In genomic region chr20:9068232-9068781, GRCh38 we compare ENCODE assay signal across 8 cellular contexts. TPM values are rescaled to one million over a fixed set of nuclear protein-coding genes. Genes with fewer than 3 reads are reported as not detected.
DNase-seq lines count a peak whose midpoint lies in the region; ATAC-seq lines count a peak whose summit lies in the region.

No MANE protein-coding gene starts in this region.

- peak overlapping the region; percentile 36 for H3K4me3 ChIP-seq in GM08714 (ENCODE audit: low read length)

- H3K4me1 Mint-ChIP-seq in activated T-helper 17 cell treated with anti-CD3 and anti-CD28 coated beads, Interleukin-2, amount 50 U/mL, for 72 hours = peaks cover 3% of the 10 kb centered on the region
- H3K4me1 Mint-ChIP-seq in activated CD4-positive, alpha-beta T cell treated with anti-CD3 and anti-CD28 coated beads, Interleukin-2, amount 10 ng/mL, durations not matched to agents 7 days and 5 days = peaks cover 3% of the 10 kb centered on the region
- peaks cover 2% of the 10 kb centered on the region for H3K4me1 Mint-ChIP-seq in activated CD4-positive, alpha-beta memory T cell treated with anti-CD3 and anti-CD28 coated beads for 36 hours (ENCODE audit: low read depth)

- intact Hi-C loops in activated CD4-positive, alpha-beta memory T cell treated with anti-CD3 and anti-CD28 coated beads for 36 hours (cut with micrococcal nuclease) = no loop called here

- ATAC-seq in esophagus mucosa = peak; percentile 43
- ATAC-seq in activated T-helper 17 cell treated with anti-CD3 and anti-CD28 coated beads, Interleukin-2, amount 50 U/mL, for 72 hours (replicated peaks) = no peak

- peaks cover 10% of the 10 kb centered on the region for H3K9me3 Mint-ChIP-seq in activated T-helper 17 cell treated with anti-CD3 and anti-CD28 coated beads, Interleukin-2, amount 50 U/mL, for 72 hours
- no peaks in the 10 kb centered on the region for H3K9me3 Mint-ChIP-seq in activated CD4-positive, alpha-beta T cell treated with anti-CD3 and anti-CD28 coated beads, Interleukin-2, amount 10 ng/mL, durations not matched to agents 7 days and 5 days
- H3K9me3 Mint-ChIP-seq in activated CD4-positive, alpha-beta memory T cell treated with anti-CD3 and anti-CD28 coated beads for 36 hours = peaks cover 6% of the 10 kb centered on the region

- peak; percentile 87 for DNase-seq in NCI-H748 (lab: John Stamatoyannopoulos, UW; ENCODE audit: unreplicated experiment)
- DNase-seq in myocyte (ENCODE audit: low read depth) = peak; percentile 56
- no peak for DNase-seq in activated CD4-positive, CD25-positive, alpha-beta regulatory T cell treated with anti-CD3 and anti-CD28 coated beads, Interleukin-2, amount 50 U/mL, for 72 hours
- DNase-seq in activated CD4-positive, alpha-beta T cell treated with anti-CD3 and anti-CD28 coated beads, Interleukin-2, amount 10 ng/mL, durations not matched to agents 7 days and 5 days = no peak
- no peak for DNase-seq in activated CD4-positive, alpha-beta memory T cell treated with anti-CD3 and anti-CD28 coated beads for 36 hours

- CTCF ChIA-PET in activated CD4-positive, alpha-beta T cell treated with anti-CD3 and anti-CD28 coated beads, Interleukin-2, amount 10 ng/mL, durations not matched to agents 7 days and 5 days (lab: Charles Lee) = no interaction called here
- CTCF ChIA-PET in activated CD4-positive, alpha-beta memory T cell treated with anti-CD3 and anti-CD28 coated beads for 36 hours (lab: Charles Lee) = interaction anchor here (0.5 kb wide), 1 partner anchor 341 kb away, joined by 3 read pairs; no protein-coding TSS in a partner anchor

- H3K4me3 Mint-ChIP-seq in activated T-helper 17 cell treated with anti-CD3 and anti-CD28 coated beads, Interleukin-2, amount 50 U/mL, for 72 hours = no peak overlapping the region
- H3K4me3 Mint-ChIP-seq in activated CD4-positive, alpha-beta T cell treated with anti-CD3 and anti-CD28 coated beads, Interleukin-2, amount 10 ng/mL, durations not matched to agents 7 days and 5 days = no peak overlapping the region
- no peak overlapping the region for H3K4me3 Mint-ChIP-seq in activated CD4-positive, alpha-beta memory T cell treated with anti-CD3 and anti-CD28 coated beads for 36 hours

- POLR2A ChIA-PET in activated CD4-positive, alpha-beta T cell treated with anti-CD3 and anti-CD28 coated beads, Interleukin-2, amount 10 ng/mL, durations not matched to agents 7 days and 5 days (lab: Charles Lee) = no interaction called here
- POLR2A ChIA-PET in activated CD4-positive, alpha-beta memory T cell treated with anti-CD3 and anti-CD28 coated beads for 36 hours (lab: Charles Lee) = no interaction called here

- H3K27ac Mint-ChIP-seq in activated T-helper 17 cell treated with anti-CD3 and anti-CD28 coated beads, Interleukin-2, amount 50 U/mL, for 72 hours = no peak overlapping the region
- no peak overlapping the region for H3K27ac Mint-ChIP-seq in activated CD4-positive, alpha-beta T cell treated with anti-CD3 and anti-CD28 coated beads, Interleukin-2, amount 10 ng/mL, durations not matched to agents 7 days and 5 days
- no peak overlapping the region for H3K27ac Mint-ChIP-seq in activated CD4-positive, alpha-beta memory T cell treated with anti-CD3 and anti-CD28 coated beads for 36 hours

- H3K27me3 Mint-ChIP-seq in activated T-helper 17 cell treated with anti-CD3 and anti-CD28 coated beads, Interleukin-2, amount 50 U/mL, for 72 hours = peaks cover 20% of the 10 kb centered on the region
- H3K27me3 Mint-ChIP-seq in activated CD4-positive, alpha-beta T cell treated with anti-CD3 and anti-CD28 coated beads, Interleukin-2, amount 10 ng/mL, durations not matched to agents 7 days and 5 days = peaks cover 29% of the 10 kb centered on the region
- peaks cover 15% of the 10 kb centered on the region for H3K27me3 Mint-ChIP-seq in activated CD4-positive, alpha-beta memory T cell treated with anti-CD3 and anti-CD28 coated beads for 36 hours

- H3K36me3 Mint-ChIP-seq in activated T-helper 17 cell treated with anti-CD3 and anti-CD28 coated beads, Interleukin-2, amount 50 U/mL, for 72 hours (ENCODE audit: low read depth) = no peaks in the 10 kb centered on the region
- peaks cover 2% of the 10 kb centered on the region for H3K36me3 Mint-ChIP-seq in activated CD4-positive, alpha-beta T cell treated with anti-CD3 and anti-CD28 coated beads, Interleukin-2, amount 10 ng/mL, durations not matched to agents 7 days and 5 days (ENCODE audit: low read depth)
- peaks cover 2% of the 10 kb centered on the region for H3K36me3 Mint-ChIP-seq in activated CD4-positive, alpha-beta memory T cell treated with anti-CD3 and anti-CD28 coated beads for 36 hours

RNA-seq across cellular contexts. Expression of gene PLCB4, which starts 0.6 kb away (rescaled TPM):
- total RNA-seq in esophagus mucosa = 1.1 TPM
- total RNA-seq in myocyte = 1.2 and 5.3 TPM in 2 replicates
- 7.6 TPM for polyA plus RNA-seq in myocyte (2012)
- not detected for total RNA-seq in activated T-helper 17 cell treated with anti-CD3 and anti-CD28 coated beads, Interleukin-2, amount 50 U/mL, for 72 hours
- not detected for total RNA-seq in activated CD4-positive, alpha-beta T cell treated with anti-CD3 and anti-CD28 coated beads, Interleukin-2, amount 10 ng/mL, durations not matched to agents 7 days and 5 days
- not detected for total RNA-seq in activated CD4-positive, alpha-beta memory T cell treated with anti-CD3 and anti-CD28 coated beads for 36 hours

Comparison
In these comparisons a context has a peak if more than half of its experiments do, and no peak if none do; other contexts are left out.
1. DNase-seq: peak in NCI-H748 (single experiment) and myocyte (single experiment); none in activated CD4-positive, CD25-positive, alpha-beta regulatory T cell treated with anti-CD3 and anti-CD28 coated beads, Interleukin-2, amount 50 U/mL, for 72 hours (single experiment), activated CD4-positive, alpha-beta T cell treated with anti-CD3 and anti-CD28 coated beads, Interleukin-2, amount 10 ng/mL, durations not matched to agents 7 days and 5 days (single experiment) and activated CD4-positive, alpha-beta memory T cell treated with anti-CD3 and anti-CD28 coated beads for 36 hours (single experiment).